In the genomic region with DNA sequence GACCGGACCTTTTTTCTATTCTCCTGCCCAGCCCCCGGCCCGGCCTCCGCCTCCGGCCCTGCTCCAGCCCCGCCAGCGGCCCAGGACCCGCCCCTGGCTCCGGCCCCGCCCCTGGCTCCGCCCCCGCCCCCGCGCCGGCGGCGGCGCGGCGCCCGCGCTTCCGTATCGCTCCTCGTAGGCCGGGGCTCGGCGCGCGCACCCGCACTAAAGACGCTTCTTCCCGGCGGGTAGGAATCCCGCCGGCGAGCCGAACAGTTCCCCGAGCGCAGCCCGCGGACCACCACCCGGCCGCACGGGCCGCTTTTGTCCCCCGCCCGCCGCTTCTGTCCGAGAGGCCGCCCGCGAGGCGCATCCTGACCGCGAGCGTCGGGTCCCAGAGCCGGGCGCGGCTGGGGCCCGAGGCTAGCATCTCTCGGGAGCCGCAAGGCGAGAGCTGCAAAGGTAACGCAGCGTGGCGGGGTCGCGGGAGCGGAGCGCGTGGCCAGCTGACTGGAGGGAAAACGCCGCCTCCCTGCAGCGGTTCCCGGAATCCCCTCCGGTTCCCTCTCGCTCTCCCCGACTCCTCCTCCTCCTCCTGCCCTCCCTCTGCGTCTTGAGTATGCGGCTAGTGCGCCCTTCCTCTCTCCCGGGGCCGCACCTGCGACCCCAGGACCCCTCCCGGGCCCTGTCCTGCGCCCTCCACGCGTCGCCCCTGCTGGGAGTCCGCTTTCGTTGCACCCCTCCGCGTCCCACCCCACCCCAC, we compare ENCODE assay signal across 1 cellular context.
A peak's percentile ranks its signal among the peaks of the same experiment; 100 is the strongest.
TF ChIP-seq lines count a peak whose summit lies in the region.

A gene (plus strand): TSS at position 163 of the 742 bp plus-strand sequence. CDS start 11,985 bp downstream, outside the sequence.

TF ChIP-seq in K562, 482 proteins besides CTCF, POLR2A, EP300 and RAD21 (continued from another document and continues in another):
- TF ChIP-seq KLF13 (tag; IDR thresholded peaks at IDR 0.05; ENCODE audit: borderline replicate concordance, low read depth) (no peak), POLR2AphosphoS5 (IDR thresholded peaks at IDR 0.05; ENCODE audit: control insufficient read depth, insufficient read depth, low read depth, low read length) (no peak), PTTG1 (tag; IDR thresholded peaks at IDR 0.05; ENCODE audit: low read depth) (no peak), TBP (optimal IDR thresholded peaks at IDR 0.05; ENCODE audit: low read depth, low read length) (peak; percentile 32), ETV1 (tag; conservative IDR thresholded peaks at IDR 0.05; ENCODE audit: low read depth) (no peak), DNMT1 (IDR thresholded peaks at IDR 0.05) (no peak), ZNF586 (CRISPR knock-in tag; conservative IDR thresholded peaks at IDR 0.05) (no peak), ZNF217 (CRISPR knock-in tag; IDR thresholded peaks at IDR 0.05) (no peak), CREB1 (IDR thresholded peaks at IDR 0.05) (no peak), CREB1 (CRISPR knock-in tag; IDR thresholded peaks at IDR 0.05) (no peak; the same call in none of the 2 replicates), ZNF3 (CRISPR knock-in tag; IDR thresholded peaks at IDR 0.05) (no peak), RFX1 (IDR thresholded peaks at IDR 0.05) (no peak), BACH1 (tag; IDR thresholded peaks at IDR 0.05) (no peak), XRCC4 (IDR thresholded peaks at IDR 0.05; ENCODE audit: extremely low read depth, insufficient read depth, insufficient read length) (no peak), CHCHD3 (CRISPR knock-in tag; IDR thresholded peaks at IDR 0.05) (no peak), DMBX1 (CRISPR knock-in tag; IDR thresholded peaks at IDR 0.05; ENCODE audit: borderline replicate concordance) (peak; percentile 37; the same call in 1 of the 2 replicates), ZNF76 (CRISPR knock-in tag; IDR thresholded peaks at IDR 0.05; ENCODE audit: borderline replicate concordance) (no peak), EZH2 (IDR thresholded peaks at IDR 0.05; ENCODE audit: borderline replicate concordance, low read depth, low read length) (no peak), BRD4 (IDR thresholded peaks at IDR 0.05) (no peak), ZNF436 (CRISPR knock-in tag; IDR thresholded peaks at IDR 0.05) (no peak), GTF2E2 (tag; IDR thresholded peaks at IDR 0.05) (no peak), ZSCAN29 (IDR thresholded peaks at IDR 0.05) (no peak), BDP1 (IDR thresholded peaks at IDR 0.05; ENCODE audit: insufficient read depth, insufficient read length) (no peak), ZNF584 (CRISPR knock-in tag; IDR thresholded peaks at IDR 0.05; ENCODE audit: low read depth) (no peak), ZNF263 (CRISPR knock-in tag; IDR thresholded peaks at IDR 0.05; ENCODE audit: borderline replicate concordance) (no peak), PHF8 (IDR thresholded peaks at IDR 0.05; ENCODE audit: borderline replicate concordance, low read length) (peak; percentile 84; the same call in 1 of the 2 replicates), WHSC1 (IDR thresholded peaks at IDR 0.05; ENCODE audit: low read length) (no peak), ZNF354B (CRISPR knock-in tag; IDR thresholded peaks at IDR 0.05) (no peak), ZSCAN32 (CRISPR knock-in tag; IDR thresholded peaks at IDR 0.05) (no peak), JUND (IDR thresholded peaks at IDR 0.05; ENCODE audit: borderline replicate concordance, low read depth, low read length) (no peak), JUND (tag; IDR thresholded peaks at IDR 0.05; ENCODE audit: borderline replicate concordance, low read depth, low read length) (no peak)
- TF ChIP-seq, protein P1, sequence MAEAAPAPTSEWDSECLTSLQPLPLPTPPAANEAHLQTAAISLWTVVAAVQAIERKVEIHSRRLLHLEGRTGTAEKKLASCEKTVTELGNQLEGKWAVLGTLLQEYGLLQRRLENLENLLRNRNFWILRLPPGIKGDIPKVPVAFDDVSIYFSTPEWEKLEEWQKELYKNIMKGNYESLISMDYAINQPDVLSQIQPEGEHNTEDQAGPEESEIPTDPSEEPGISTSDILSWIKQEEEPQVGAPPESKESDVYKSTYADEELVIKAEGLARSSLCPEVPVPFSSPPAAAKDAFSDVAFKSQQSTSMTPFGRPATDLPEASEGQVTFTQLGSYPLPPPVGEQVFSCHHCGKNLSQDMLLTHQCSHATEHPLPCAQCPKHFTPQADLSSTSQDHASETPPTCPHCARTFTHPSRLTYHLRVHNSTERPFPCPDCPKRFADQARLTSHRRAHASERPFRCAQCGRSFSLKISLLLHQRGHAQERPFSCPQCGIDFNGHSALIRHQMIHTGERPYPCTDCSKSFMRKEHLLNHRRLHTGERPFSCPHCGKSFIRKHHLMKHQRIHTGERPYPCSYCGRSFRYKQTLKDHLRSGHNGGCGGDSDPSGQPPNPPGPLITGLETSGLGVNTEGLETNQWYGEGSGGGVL (CRISPR knock-in tag; IDR thresholded peaks at IDR 0.05), result no peak
- TF ChIP-seq, protein P2, sequence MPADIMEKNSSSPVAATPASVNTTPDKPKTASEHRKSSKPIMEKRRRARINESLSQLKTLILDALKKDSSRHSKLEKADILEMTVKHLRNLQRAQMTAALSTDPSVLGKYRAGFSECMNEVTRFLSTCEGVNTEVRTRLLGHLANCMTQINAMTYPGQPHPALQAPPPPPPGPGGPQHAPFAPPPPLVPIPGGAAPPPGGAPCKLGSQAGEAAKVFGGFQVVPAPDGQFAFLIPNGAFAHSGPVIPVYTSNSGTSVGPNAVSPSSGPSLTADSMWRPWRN (IDR thresholded peaks at IDR 0.05; ENCODE audit: low read depth), result no peak
- TF ChIP-seq, protein P3, sequence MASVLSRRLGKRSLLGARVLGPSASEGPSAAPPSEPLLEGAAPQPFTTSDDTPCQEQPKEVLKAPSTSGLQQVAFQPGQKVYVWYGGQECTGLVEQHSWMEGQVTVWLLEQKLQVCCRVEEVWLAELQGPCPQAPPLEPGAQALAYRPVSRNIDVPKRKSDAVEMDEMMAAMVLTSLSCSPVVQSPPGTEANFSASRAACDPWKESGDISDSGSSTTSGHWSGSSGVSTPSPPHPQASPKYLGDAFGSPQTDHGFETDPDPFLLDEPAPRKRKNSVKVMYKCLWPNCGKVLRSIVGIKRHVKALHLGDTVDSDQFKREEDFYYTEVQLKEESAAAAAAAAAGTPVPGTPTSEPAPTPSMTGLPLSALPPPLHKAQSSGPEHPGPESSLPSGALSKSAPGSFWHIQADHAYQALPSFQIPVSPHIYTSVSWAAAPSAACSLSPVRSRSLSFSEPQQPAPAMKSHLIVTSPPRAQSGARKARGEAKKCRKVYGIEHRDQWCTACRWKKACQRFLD (CRISPR knock-in tag; IDR thresholded peaks at IDR 0.05), result 0 out of 2 replicates have a peak, but pooled peaks have one; percentile 38
- TF ChIP-seq, protein P4, sequence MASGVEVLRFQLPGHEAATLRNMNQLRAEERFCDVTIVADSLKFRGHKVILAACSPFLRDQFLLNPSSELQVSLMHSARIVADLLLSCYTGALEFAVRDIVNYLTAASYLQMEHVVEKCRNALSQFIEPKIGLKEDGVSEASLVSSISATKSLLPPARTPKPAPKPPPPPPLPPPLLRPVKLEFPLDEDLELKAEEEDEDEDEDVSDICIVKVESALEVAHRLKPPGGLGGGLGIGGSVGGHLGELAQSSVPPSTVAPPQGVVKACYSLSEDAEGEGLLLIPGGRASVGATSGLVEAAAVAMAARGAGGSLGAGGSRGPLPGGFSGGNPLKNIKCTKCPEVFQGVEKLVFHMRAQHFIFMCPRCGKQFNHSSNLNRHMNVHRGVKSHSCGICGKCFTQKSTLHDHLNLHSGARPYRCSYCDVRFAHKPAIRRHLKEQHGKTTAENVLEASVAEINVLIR (CRISPR knock-in tag; IDR thresholded peaks at IDR 0.05), result 0 out of 2 replicates have a peak, but pooled peaks have one; percentile 12
- TF ChIP-seq, protein P5, sequence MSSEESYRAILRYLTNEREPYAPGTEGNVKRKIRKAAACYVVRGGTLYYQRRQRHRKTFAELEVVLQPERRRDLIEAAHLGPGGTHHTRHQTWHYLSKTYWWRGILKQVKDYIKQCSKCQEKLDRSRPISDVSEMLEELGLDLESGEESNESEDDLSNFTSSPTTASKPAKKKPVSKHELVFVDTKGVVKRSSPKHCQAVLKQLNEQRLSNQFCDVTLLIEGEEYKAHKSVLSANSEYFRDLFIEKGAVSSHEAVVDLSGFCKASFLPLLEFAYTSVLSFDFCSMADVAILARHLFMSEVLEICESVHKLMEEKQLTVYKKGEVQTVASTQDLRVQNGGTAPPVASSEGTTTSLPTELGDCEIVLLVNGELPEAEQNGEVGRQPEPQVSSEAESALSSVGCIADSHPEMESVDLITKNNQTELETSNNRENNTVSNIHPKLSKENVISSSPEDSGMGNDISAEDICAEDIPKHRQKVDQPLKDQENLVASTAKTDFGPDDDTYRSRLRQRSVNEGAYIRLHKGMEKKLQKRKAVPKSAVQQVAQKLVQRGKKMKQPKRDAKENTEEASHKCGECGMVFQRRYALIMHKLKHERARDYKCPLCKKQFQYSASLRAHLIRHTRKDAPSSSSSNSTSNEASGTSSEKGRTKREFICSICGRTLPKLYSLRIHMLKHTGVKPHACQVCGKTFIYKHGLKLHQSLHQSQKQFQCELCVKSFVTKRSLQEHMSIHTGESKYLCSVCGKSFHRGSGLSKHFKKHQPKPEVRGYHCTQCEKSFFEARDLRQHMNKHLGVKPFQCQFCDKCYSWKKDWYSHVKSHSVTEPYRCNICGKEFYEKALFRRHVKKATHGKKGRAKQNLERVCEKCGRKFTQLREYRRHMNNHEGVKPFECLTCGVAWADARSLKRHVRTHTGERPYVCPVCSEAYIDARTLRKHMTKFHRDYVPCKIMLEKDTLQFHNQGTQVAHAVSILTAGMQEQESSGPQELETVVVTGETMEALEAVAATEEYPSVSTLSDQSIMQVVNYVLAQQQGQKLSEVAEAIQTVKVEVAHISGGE (CRISPR knock-in tag; IDR thresholded peaks at IDR 0.05), result no peak
- TF ChIP-seq, protein P6, sequence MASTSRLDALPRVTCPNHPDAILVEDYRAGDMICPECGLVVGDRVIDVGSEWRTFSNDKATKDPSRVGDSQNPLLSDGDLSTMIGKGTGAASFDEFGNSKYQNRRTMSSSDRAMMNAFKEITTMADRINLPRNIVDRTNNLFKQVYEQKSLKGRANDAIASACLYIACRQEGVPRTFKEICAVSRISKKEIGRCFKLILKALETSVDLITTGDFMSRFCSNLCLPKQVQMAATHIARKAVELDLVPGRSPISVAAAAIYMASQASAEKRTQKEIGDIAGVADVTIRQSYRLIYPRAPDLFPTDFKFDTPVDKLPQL (IDR thresholded peaks at IDR 0.05; ENCODE audit: extremely low read depth, insufficient read length), result no peak
- TF ChIP-seq, protein P7, sequence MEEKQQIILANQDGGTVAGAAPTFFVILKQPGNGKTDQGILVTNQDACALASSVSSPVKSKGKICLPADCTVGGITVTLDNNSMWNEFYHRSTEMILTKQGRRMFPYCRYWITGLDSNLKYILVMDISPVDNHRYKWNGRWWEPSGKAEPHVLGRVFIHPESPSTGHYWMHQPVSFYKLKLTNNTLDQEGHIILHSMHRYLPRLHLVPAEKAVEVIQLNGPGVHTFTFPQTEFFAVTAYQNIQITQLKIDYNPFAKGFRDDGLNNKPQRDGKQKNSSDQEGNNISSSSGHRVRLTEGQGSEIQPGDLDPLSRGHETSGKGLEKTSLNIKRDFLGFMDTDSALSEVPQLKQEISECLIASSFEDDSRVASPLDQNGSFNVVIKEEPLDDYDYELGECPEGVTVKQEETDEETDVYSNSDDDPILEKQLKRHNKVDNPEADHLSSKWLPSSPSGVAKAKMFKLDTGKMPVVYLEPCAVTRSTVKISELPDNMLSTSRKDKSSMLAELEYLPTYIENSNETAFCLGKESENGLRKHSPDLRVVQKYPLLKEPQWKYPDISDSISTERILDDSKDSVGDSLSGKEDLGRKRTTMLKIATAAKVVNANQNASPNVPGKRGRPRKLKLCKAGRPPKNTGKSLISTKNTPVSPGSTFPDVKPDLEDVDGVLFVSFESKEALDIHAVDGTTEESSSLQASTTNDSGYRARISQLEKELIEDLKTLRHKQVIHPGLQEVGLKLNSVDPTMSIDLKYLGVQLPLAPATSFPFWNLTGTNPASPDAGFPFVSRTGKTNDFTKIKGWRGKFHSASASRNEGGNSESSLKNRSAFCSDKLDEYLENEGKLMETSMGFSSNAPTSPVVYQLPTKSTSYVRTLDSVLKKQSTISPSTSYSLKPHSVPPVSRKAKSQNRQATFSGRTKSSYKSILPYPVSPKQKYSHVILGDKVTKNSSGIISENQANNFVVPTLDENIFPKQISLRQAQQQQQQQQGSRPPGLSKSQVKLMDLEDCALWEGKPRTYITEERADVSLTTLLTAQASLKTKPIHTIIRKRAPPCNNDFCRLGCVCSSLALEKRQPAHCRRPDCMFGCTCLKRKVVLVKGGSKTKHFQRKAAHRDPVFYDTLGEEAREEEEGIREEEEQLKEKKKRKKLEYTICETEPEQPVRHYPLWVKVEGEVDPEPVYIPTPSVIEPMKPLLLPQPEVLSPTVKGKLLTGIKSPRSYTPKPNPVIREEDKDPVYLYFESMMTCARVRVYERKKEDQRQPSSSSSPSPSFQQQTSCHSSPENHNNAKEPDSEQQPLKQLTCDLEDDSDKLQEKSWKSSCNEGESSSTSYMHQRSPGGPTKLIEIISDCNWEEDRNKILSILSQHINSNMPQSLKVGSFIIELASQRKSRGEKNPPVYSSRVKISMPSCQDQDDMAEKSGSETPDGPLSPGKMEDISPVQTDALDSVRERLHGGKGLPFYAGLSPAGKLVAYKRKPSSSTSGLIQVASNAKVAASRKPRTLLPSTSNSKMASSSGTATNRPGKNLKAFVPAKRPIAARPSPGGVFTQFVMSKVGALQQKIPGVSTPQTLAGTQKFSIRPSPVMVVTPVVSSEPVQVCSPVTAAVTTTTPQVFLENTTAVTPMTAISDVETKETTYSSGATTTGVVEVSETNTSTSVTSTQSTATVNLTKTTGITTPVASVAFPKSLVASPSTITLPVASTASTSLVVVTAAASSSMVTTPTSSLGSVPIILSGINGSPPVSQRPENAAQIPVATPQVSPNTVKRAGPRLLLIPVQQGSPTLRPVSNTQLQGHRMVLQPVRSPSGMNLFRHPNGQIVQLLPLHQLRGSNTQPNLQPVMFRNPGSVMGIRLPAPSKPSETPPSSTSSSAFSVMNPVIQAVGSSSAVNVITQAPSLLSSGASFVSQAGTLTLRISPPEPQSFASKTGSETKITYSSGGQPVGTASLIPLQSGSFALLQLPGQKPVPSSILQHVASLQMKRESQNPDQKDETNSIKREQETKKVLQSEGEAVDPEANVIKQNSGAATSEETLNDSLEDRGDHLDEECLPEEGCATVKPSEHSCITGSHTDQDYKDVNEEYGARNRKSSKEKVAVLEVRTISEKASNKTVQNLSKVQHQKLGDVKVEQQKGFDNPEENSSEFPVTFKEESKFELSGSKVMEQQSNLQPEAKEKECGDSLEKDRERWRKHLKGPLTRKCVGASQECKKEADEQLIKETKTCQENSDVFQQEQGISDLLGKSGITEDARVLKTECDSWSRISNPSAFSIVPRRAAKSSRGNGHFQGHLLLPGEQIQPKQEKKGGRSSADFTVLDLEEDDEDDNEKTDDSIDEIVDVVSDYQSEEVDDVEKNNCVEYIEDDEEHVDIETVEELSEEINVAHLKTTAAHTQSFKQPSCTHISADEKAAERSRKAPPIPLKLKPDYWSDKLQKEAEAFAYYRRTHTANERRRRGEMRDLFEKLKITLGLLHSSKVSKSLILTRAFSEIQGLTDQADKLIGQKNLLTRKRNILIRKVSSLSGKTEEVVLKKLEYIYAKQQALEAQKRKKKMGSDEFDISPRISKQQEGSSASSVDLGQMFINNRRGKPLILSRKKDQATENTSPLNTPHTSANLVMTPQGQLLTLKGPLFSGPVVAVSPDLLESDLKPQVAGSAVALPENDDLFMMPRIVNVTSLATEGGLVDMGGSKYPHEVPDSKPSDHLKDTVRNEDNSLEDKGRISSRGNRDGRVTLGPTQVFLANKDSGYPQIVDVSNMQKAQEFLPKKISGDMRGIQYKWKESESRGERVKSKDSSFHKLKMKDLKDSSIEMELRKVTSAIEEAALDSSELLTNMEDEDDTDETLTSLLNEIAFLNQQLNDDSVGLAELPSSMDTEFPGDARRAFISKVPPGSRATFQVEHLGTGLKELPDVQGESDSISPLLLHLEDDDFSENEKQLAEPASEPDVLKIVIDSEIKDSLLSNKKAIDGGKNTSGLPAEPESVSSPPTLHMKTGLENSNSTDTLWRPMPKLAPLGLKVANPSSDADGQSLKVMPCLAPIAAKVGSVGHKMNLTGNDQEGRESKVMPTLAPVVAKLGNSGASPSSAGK (IDR thresholded peaks at IDR 0.05), result peak; percentile 64
